8 cellular contexts compared by ENCODE assay signal in genomic region chr17:77246110-77247047, GRCh38.
DNase-seq lines count a peak whose midpoint lies in the region; ATAC-seq and TF ChIP-seq lines count a peak whose summit lies in the region.

No MANE protein-coding gene starts in this region.

- in situ Hi-C loops in gastrocnemius medialis (cut with MboI; ENCODE audit: low sequenced_read_pairs in 4 of 4): loop anchor here in 2 of 4 donors (5.0 to 25.0 kb wide), 2 partner anchors 159 to 384 kb away; partner anchors contain the start of gene MGAT5B (in 2 of the 2)

- H3K4me3 ChIP-seq in OCI-LY3 (ENCODE audit: low read length) (peak overlapping the region; percentile 79), fibroblast of pulmonary artery (replicated peaks; ENCODE audit: low read depth, low read length) (peak overlapping the region; percentile 56), gastrocnemius medialis (peak overlapping the region; percentile 58 to 70 (median 60))

- H3K27me3 ChIP-seq in OCI-LY3 (ENCODE audit: low read depth, low read length): peaks cover 24% of the 10 kb centered on the region
- no peaks in the 10 kb centered on the region for H3K27me3 ChIP-seq in gastrocnemius medialis

- DNase-seq in activated CD4-positive, CD25-positive, alpha-beta regulatory T cell treated with anti-CD3 and anti-CD28 coated beads, Interleukin-2, amount 50 U/mL, for 72 hours: peak; percentile 38
- no peak for DNase-seq in activated CD4-positive, CD25-positive, alpha-beta regulatory T cell (lab: John Stamatoyannopoulos, UW)
- DNase-seq in fibroblast of pulmonary artery (ENCODE audit: low read depth) (no peak), gastrocnemius medialis (no peak), germinal center (ENCODE audit: low spot score) (no peak), NCI-H2081 treated with DMSO at 0.1 percent for 48 hours (lab: John Stamatoyannopoulos, UW) (no peak)

- H3K36me3 ChIP-seq in OCI-LY3 (replicated peaks; ENCODE audit: low read depth, low read length) (no peaks in the 10 kb centered on the region), gastrocnemius medialis (no peaks in the 10 kb centered on the region)

- H2AFZ ChIP-seq in OCI-LY3 (ENCODE audit: low read depth, low read length): peak overlapping the region; percentile 17; the same call in 1 of the 2 replicates

- ATAC-seq in gastrocnemius medialis: no peak
- ATAC-seq in GM21423 (IDR thresholded peaks at IDR 0.05; ENCODE audit: unreplicated experiment): no peak

- peak overlapping the region; percentile 75 for H3K4me2 ChIP-seq in OCI-LY3 (ENCODE audit: low read length)

- H3K27ac ChIP-seq in OCI-LY3 (ENCODE audit: low read length) (no peak overlapping the region), gastrocnemius medialis (peak overlapping the region in 2 of 4 donors; percentile 37 to 45)

- peak overlapping the region; percentile 41; the same call in 1 of the 2 replicates for H3K9ac ChIP-seq in OCI-LY3 (ENCODE audit: low read length)

- H3K4me1 ChIP-seq in OCI-LY3 (ENCODE audit: low read length): no peaks in the 10 kb centered on the region
- peaks cover 6 to 11% of the 10 kb centered on the region in 2 donors for H3K4me1 ChIP-seq in gastrocnemius medialis

- no peak for TF ChIP-seq POLR2A in gastrocnemius medialis (IDR thresholded peaks at IDR 0.05)

- no peak for TF ChIP-seq CTCF in OCI-LY3 (IDR thresholded peaks at IDR 0.05; ENCODE audit: low read depth, low read length)
- no peak for TF ChIP-seq CTCF in fibroblast of pulmonary artery (IDR thresholded peaks at IDR 0.05; ENCODE audit: low read length, missing control alignments)
- TF ChIP-seq CTCF in gastrocnemius medialis (IDR thresholded peaks at IDR 0.05 in 4 of 5, conservative IDR thresholded peaks at IDR 0.05 in 1 of 5): no peak

- H3K9me3 ChIP-seq in OCI-LY3 (ENCODE audit: insufficient read depth, low read length): no peaks in the 10 kb centered on the region
- no peaks in the 10 kb centered on the region for H3K9me3 ChIP-seq in gastrocnemius medialis

- no peaks in the 10 kb centered on the region for H3K79me2 ChIP-seq in OCI-LY3 (ENCODE audit: low read length)

- intact Hi-C loops in gastrocnemius medialis (cut with DNase I; ENCODE audit: low total_unique reads): loop anchor here (1.0 to 5.0 kb wide), 3 partner anchors 38 to 379 kb away; partner anchors contain the start of gene MGAT5B

- no peaks in the 10 kb centered on the region for H4K20me1 ChIP-seq in OCI-LY3 (ENCODE audit: insufficient read depth, low read length)
